In the genomic region with DNA sequence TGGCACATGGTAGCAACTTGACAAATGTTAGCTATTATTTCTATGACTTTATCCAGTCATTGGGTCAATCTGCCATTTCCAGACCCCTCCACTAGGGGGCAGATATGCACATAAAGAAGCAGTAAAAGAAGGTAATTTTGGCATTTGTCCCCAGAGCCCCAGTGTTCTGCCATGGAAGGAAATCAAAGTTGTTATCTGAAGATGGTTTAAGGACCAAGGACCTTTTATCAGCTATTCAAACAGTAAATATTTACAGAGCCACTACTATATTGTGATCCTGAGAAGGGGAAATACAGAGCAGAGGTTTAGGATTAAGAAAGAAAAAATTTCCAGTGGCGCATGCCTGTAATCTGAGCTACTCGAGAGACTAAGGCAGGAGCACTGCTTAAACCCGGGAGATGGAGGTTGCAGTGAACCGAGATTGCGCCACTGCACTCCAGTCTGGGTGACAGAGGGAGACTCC, we compare ENCODE assay signal across 8 cellular contexts. TPM values are rescaled to one million over a fixed set of nuclear protein-coding genes. Genes with fewer than 3 reads are reported as not detected.
DNase-seq lines count a peak whose midpoint lies in the region; ATAC-seq, FAIRE-seq and TF ChIP-seq lines count a peak whose summit lies in the region.

No MANE protein-coding gene starts in this region.

- no peak overlapping the region for H2BK120ac ChIP-seq in mesenchymal stem cell (ENCODE audit: low read depth, low read length)

- no peak overlapping the region for H3K4me2 ChIP-seq in mesenchymal stem cell (ENCODE audit: low read length, poor library complexity, severe bottlenecking)

- H4K91ac ChIP-seq in mesenchymal stem cell (ENCODE audit: low read length): no peak overlapping the region

- H2BK5ac ChIP-seq in mesenchymal stem cell (ENCODE audit: low read depth, low read length, poor library complexity, severe bottlenecking): no peak overlapping the region

- no peak overlapping the region for H3K4me3 ChIP-seq in mesenchymal stem cell (ENCODE audit: insufficient read depth in 1 of 2, low read depth in 1 of 2, low read length in 2 of 2)

- H3K9ac ChIP-seq in mesenchymal stem cell (ENCODE audit: low read length): no peak overlapping the region

- H4K8ac ChIP-seq in mesenchymal stem cell (ENCODE audit: low read length): no peak overlapping the region

- H3K23ac ChIP-seq in mesenchymal stem cell (ENCODE audit: low read length in 2 of 2): no peak overlapping the region

- H3K18ac ChIP-seq in mesenchymal stem cell (ENCODE audit: low read depth in 1 of 2, low read length in 2 of 2): no peak overlapping the region

- DNase-seq in D721Med (ENCODE audit: insufficient read length, low spot score) (peak; percentile 51), NCI-H748 treated with DMSO at 0.1 percent for 48 hours (lab: John Stamatoyannopoulos, UW) (peak; percentile 75), dermis microvascular lymphatic vessel endothelial cell (ENCODE audit: low read depth in 2 of 2) (peak; percentile 55 to 77), mesenchymal stem cell (peak; percentile 78)
- peak; percentile 86 to 88 for DNase-seq in activated CD4-positive, alpha-beta T cell treated with anti-CD3 and anti-CD28 coated beads, Interleukin-2, amount 50 U/mL, for 48 hours
- DNase-seq in stimulated activated CD8-positive, alpha-beta memory T cell treated with anti-CD3 and anti-CD28 coated beads, Interleukin-7, amount 100 ng/mL, for 1 hour (ENCODE audit: low read depth in 2 of 2): peak; percentile 49 to 71

- H2AFZ ChIP-seq in mesenchymal stem cell (ENCODE audit: low read depth, low read length): no peak overlapping the region

- H3K27ac ChIP-seq in mesenchymal stem cell (ENCODE audit: low read length, poor library complexity, severe bottlenecking): no peak overlapping the region

- FAIRE-seq in D721Med (lab: Jason Lieb, UNC): no peak

- no peak overlapping the region for H2BK15ac ChIP-seq in mesenchymal stem cell (ENCODE audit: low read depth, poor library complexity, severe bottlenecking)

- no peak overlapping the region for H3K14ac ChIP-seq in mesenchymal stem cell (ENCODE audit: low read length in 2 of 2)

- no peak overlapping the region for H3K4ac ChIP-seq in mesenchymal stem cell (ENCODE audit: low read depth in 1 of 2, low read length in 2 of 2)

- no peak overlapping the region for H2AK5ac ChIP-seq in mesenchymal stem cell (ENCODE audit: low read length, severe bottlenecking)

- ATAC-seq in HG02798 (IDR thresholded peaks at IDR 0.05; ENCODE audit: poor library complexity, unreplicated experiment) (peak; percentile 52), GM19397 (IDR thresholded peaks at IDR 0.05; ENCODE audit: unreplicated experiment) (no peak)

- peaks cover 9% of the 10 kb centered on the region for H3K4me1 ChIP-seq in mesenchymal stem cell (ENCODE audit: control insufficient read depth, insufficient read depth, low read depth, low read length)

- peak; percentile 97 for TF ChIP-seq CTCF in D721Med (IDR thresholded peaks at IDR 0.05; ENCODE audit: insufficient read depth, missing control alignments)

- peaks cover 19 to 50% of the 10 kb centered on the region in 2 experiments for H3K36me3 ChIP-seq in mesenchymal stem cell (ENCODE audit: control insufficient read depth in 1 of 2, insufficient read depth in 2 of 2, low read depth in 1 of 2, low read length in 2 of 2)

- no peaks in the 10 kb centered on the region for H3K27me3 ChIP-seq in mesenchymal stem cell (ENCODE audit: control insufficient read depth in 1 of 2, insufficient read depth in 1 of 2, low read length in 2 of 2)

- 86% methylated on average over 5 of the region's 5 CpGs for WGBS in mesenchymal stem cell

- H2BK12ac ChIP-seq in mesenchymal stem cell (ENCODE audit: low read length in 2 of 2): no peak overlapping the region

- peaks cover 24% of the 10 kb centered on the region for H3K79me1 ChIP-seq in mesenchymal stem cell (replicated peaks; ENCODE audit: low read length, poor library complexity, severe bottlenecking)

- H3K9me3 ChIP-seq in mesenchymal stem cell (ENCODE audit: control insufficient read depth, low read length): no peaks in the 10 kb centered on the region

RNA-seq across cellular contexts. Expression of gene TRAF4, which starts 20.0 kb away (rescaled TPM):
- total RNA-seq in dermis microvascular lymphatic vessel endothelial cell: 24.0 and 29.2 TPM in 2 replicates
- polyA plus RNA-seq in mesenchymal stem cell (2013, experiment 1 of 2): 57.0 TPM
- polyA plus RNA-seq in mesenchymal stem cell (2013, experiment 2 of 2): 52.8 TPM

RNA-seq across cellular contexts. Expression of gene NEK8, which starts 35.2 kb away (rescaled TPM):
- 1.7 and 2.1 TPM in 2 replicates for total RNA-seq in dermis microvascular lymphatic vessel endothelial cell
- 2.2 TPM for polyA plus RNA-seq in mesenchymal stem cell (2013, experiment 1 of 2)
- 2.2 TPM for polyA plus RNA-seq in mesenchymal stem cell (2013, experiment 2 of 2)

RNA-seq across cellular contexts. Expression of gene TLCD1, which starts 37.8 kb away (rescaled TPM):
- 0.89 and 1.5 TPM in 2 replicates for total RNA-seq in dermis microvascular lymphatic vessel endothelial cell
- 13.0 TPM for polyA plus RNA-seq in mesenchymal stem cell (2013, experiment 1 of 2)
- 12.6 TPM for polyA plus RNA-seq in mesenchymal stem cell (2013, experiment 2 of 2)

RNA-seq across cellular contexts. Expression of gene RPL23A, which starts 44.0 kb away (rescaled TPM):
- total RNA-seq in dermis microvascular lymphatic vessel endothelial cell: 429 and 557 TPM in 2 replicates
- 2,598 TPM for polyA plus RNA-seq in mesenchymal stem cell (2013, experiment 1 of 2)
- 2,575 TPM for polyA plus RNA-seq in mesenchymal stem cell (2013, experiment 2 of 2)

RNA-seq across cellular contexts. Expression of gene RAB34, which starts 46.2 kb away (rescaled TPM):
- 11.8 and 18.8 TPM in 2 replicates for total RNA-seq in dermis microvascular lymphatic vessel endothelial cell
- polyA plus RNA-seq in mesenchymal stem cell (2013, experiment 1 of 2): 121 TPM
- polyA plus RNA-seq in mesenchymal stem cell (2013, experiment 2 of 2): 126 TPM
